In the genomic region with DNA sequence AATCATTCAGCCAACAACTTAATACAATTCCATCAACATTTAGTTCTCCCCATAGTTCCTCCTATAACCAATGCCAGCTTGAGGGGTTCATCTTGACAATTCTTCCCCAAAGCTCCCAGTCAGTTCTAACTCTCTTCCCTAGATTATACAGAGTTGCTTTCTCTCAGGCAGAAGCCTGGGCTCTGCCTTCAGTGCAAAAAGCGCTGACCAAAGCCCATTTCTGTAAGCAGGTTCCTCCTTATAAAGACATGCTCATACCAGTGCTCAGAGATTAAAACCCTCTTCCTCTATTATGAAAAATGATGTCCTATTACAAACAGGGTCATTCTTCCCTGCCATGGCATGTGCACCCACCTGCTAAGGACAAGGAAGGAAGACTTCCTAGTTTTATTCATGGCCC, we compare ENCODE assay signal across 17 cellular contexts. TPM values are rescaled to one million over a fixed set of nuclear protein-coding genes. Genes with fewer than 3 reads are reported as not detected.
DNase-seq lines count a peak whose midpoint lies in the region; ATAC-seq lines count a peak whose summit lies in the region.
"Had no signal": no experiment of that assay in that cellular context is flagged by ENCODE, and none has a peak within 500 bp of the region (broad histone marks: within the 10 kb centered on the region; RNA-seq: fewer than 3 reads in every experiment).

No MANE protein-coding gene starts in this region.

- peaks cover 9 to 10% of the 10 kb centered on the region in 2 donors for H3K27me3 Mint-ChIP-seq in effector memory CD8-positive, alpha-beta T cell

- H3K9me3 Mint-ChIP-seq in effector memory CD8-positive, alpha-beta T cell = no peaks in the 10 kb centered on the region
- H3K9me3 Mint-ChIP-seq: CD4-positive, alpha-beta T cell; H9 had no signal

- no peak for DNase-seq in left ventricle myocardium superior
- no peak for DNase-seq in Right ventricle myocardium superior
- DNase-seq in RPMI8226 = peak; percentile 5
- peak; percentile 10 for DNase-seq in medulla oblongata (ENCODE audit: extremely low spot score)
- no peak for DNase-seq in NCI-H526 (lab: John Stamatoyannopoulos, UW)
- DNase-seq in effector memory CD8-positive, alpha-beta T cell = no peak
- no peak for DNase-seq in DMS114 treated with DMSO at 0.1 percent for 48 hours (lab: John Stamatoyannopoulos, UW; ENCODE audit: unreplicated experiment)
- DNase-seq: 8988T; AML-193; Calu3; CD4-positive, alpha-beta T cell; DMS153; DMS79 treated with DMSO at 0.1 percent for 48 hours; EL; GOT3; H9; IMR-90 had no signal

- H3K4me3 Mint-ChIP-seq in effector memory CD8-positive, alpha-beta T cell = no peak overlapping the region
- H3K4me3 Mint-ChIP-seq: CD4-positive, alpha-beta T cell; H9 had no signal

- no peaks in the 10 kb centered on the region for H3K4me1 Mint-ChIP-seq in effector memory CD8-positive, alpha-beta T cell (ENCODE audit: low read depth in 2 of 2)
- H3K4me1 Mint-ChIP-seq: H9 had no signal

- H3K36me3 Mint-ChIP-seq in effector memory CD8-positive, alpha-beta T cell (ENCODE audit: insufficient read depth) = peaks cover 3% of the 10 kb centered on the region

- intact Hi-C loops in left ventricle myocardium superior (cut with micrococcal nuclease) (no loop called here), Right ventricle myocardium superior (cut with DNase I) (no loop called here)

- H3K27ac Mint-ChIP-seq in effector memory CD8-positive, alpha-beta T cell = no peak overlapping the region
- H3K27ac Mint-ChIP-seq: CD4-positive, alpha-beta T cell; H9 had no signal

- ATAC-seq in left ventricle myocardium superior (peak; percentile 51), Right ventricle myocardium superior (ENCODE audit: poor library complexity) (no peak)
- ATAC-seq in effector memory CD8-positive, alpha-beta T cell (replicated peaks) = no peak

RNA-seq across cellular contexts. Expression of gene SPIC, which starts 16.2 kb away (rescaled TPM):
- total RNA-seq in left ventricle myocardium superior (not detected), Right ventricle myocardium superior (not detected)
- total RNA-seq: Calu3; CD4-positive, alpha-beta T cell; H9; IMR-90 had no signal

Comparison
In these comparisons a context has a peak if more than half of its experiments do, and no peak if none do; other contexts are left out.
1. DNase-seq: peak in RPMI8226 (single experiment) and medulla oblongata (single experiment); none in left ventricle myocardium superior (single experiment), Right ventricle myocardium superior (single experiment), NCI-H526 (0 of 2), effector memory CD8-positive, alpha-beta T cell (0 of 3) and DMS114 treated with DMSO at 0.1 percent for 48 hours (single experiment).